Comparison of ENCODE assay signal across 1 cellular context in genomic region chr17:64767269-64767997, GRCh38.
TF ChIP-seq lines count a peak whose summit lies in the region.

No MANE protein-coding gene starts in this region.

TF ChIP-seq in H1, 55 proteins besides CTCF, POLR2A, EP300 and RAD21:
- TF ChIP-seq RNF2 (IDR thresholded peaks at IDR 0.05; ENCODE audit: borderline replicate concordance, low read depth, low read length, missing control alignments, poor library complexity, severe bottlenecking), result no peak
- TF ChIP-seq MAX (IDR thresholded peaks at IDR 0.05), result no peak
- TF ChIP-seq GABPA (IDR thresholded peaks at IDR 0.05; ENCODE audit: borderline replicate concordance, insufficient read depth, low read length), result no peak
- no peak for TF ChIP-seq BCL11A (IDR thresholded peaks at IDR 0.05; ENCODE audit: low read depth in 2 of 2, low read length in 2 of 2)
- TF ChIP-seq HDAC2 (IDR thresholded peaks at IDR 0.05; ENCODE audit: borderline replicate concordance in 1 of 2, low read depth in 2 of 2, low read length in 2 of 2), result no peak
- no peak for TF ChIP-seq POU5F1 (IDR thresholded peaks at IDR 0.05; ENCODE audit: low read depth, low read length)
- no peak for TF ChIP-seq SUZ12 (IDR thresholded peaks at IDR 0.05; ENCODE audit: low read length)
- TF ChIP-seq GTF2F1 (IDR thresholded peaks at IDR 0.05; ENCODE audit: borderline replicate concordance, low read depth, low read length), result no peak
- TF ChIP-seq KDM1A (IDR thresholded peaks at IDR 0.05; ENCODE audit: borderline replicate concordance, low read length), result no peak
- TF ChIP-seq ASH2L (IDR thresholded peaks at IDR 0.05; ENCODE audit: low read length), result no peak
- no peak for TF ChIP-seq RFX5 (IDR thresholded peaks at IDR 0.05; ENCODE audit: borderline replicate concordance, low read depth, low read length)
TF ChIP-seq in H1: peak in this region for 0.
